21 cellular contexts compared by ENCODE assay signal in genomic region chr16:61146429-61146828, GRCh38.
"Had no signal": no experiment of that assay in that cellular context is flagged by ENCODE, and none has a peak within 500 bp of the region (broad histone marks: within the 10 kb centered on the region; RNA-seq: fewer than 3 reads in every experiment).

No MANE protein-coding gene starts in this region.

- H3K27ac ChIP-seq: esophagus squamous epithelium, gastroesophageal sphincter, left ventricle myocardium inferior, lower lobe of right lung, right atrium auricular region, sigmoid colon, skin epidermis, stomach, thoracic aorta, transverse colon had no signal

- H3K27me3 ChIP-seq: esophagus squamous epithelium, gastroesophageal sphincter, right atrium auricular region, sigmoid colon, stomach, transverse colon had no signal

- H3K4me3 ChIP-seq: esophagus squamous epithelium, gastroesophageal sphincter, left ventricle myocardium inferior, lower lobe of right lung, right atrium auricular region, sigmoid colon, skin epidermis, stomach, thoracic aorta, transverse colon had no signal

- DNase-seq: dermis blood vessel endothelial cell; esophagus squamous epithelium; foreskin fibroblast; glutamatergic neuron; immature natural killer cell; kidney; left cardiac atrium; left ventricle myocardium inferior; lower lobe of right lung; natural killer cell; sigmoid colon; stimulated activated CD4-positive, alpha-beta T cell treated with anti-CD3 and anti-CD28 coated beads, Interleukin-2, amount 100 ng/mL, for 24 hours; stimulated activated CD4-positive, alpha-beta T cell treated with anti-CD3 and anti-CD28 coated beads, Interleukin-4, amount 100 ng/mL, for 4 hours; stimulated activated naive CD4-positive, alpha-beta T cell; stomach; substantia nigra; transverse colon had no signal

- ATAC-seq: gastroesophageal sphincter, left cardiac atrium, lower lobe of right lung, natural killer cell had no signal

- FAIRE-seq: kidney had no signal

- H3K9me3 ChIP-seq: esophagus squamous epithelium, gastroesophageal sphincter, lower lobe of right lung, right atrium auricular region, thoracic aorta, transverse colon had no signal

- H3K36me3 ChIP-seq: esophagus squamous epithelium, gastroesophageal sphincter, left ventricle myocardium inferior, lower lobe of right lung, right atrium auricular region, sigmoid colon, stomach, thoracic aorta, transverse colon had no signal

- H3K4me1 ChIP-seq: esophagus squamous epithelium, gastroesophageal sphincter, left ventricle myocardium inferior, lower lobe of right lung, right atrium auricular region, sigmoid colon, stomach, transverse colon had no signal
